ENCODE assay signal across 10 cellular contexts in genomic region chr19:29841559-29842367, GRCh38. TPM values are rescaled to one million over a fixed set of nuclear protein-coding genes. Genes with fewer than 3 reads are reported as not detected.
A peak's percentile ranks its signal among the peaks of the same experiment; 100 is the strongest.
DNase-seq lines count a peak whose midpoint lies in the region; ATAC-seq, FAIRE-seq and TF ChIP-seq lines count a peak whose summit lies in the region.
"Had no signal": no experiment of that assay in that cellular context is flagged by ENCODE, and none has a peak within 500 bp of the region (broad histone marks: within the 10 kb centered on the region; RNA-seq: fewer than 3 reads in every experiment).

No MANE protein-coding gene starts in this region.

- peaks cover 5 to 16% of the 10 kb centered on the region in 2 experiments for H3K27me3 ChIP-seq in endothelial cell of umbilical vein (ENCODE audit: control insufficient read depth in 2 of 2, insufficient read depth in 2 of 2, low read length in 2 of 2)
- H3K27me3 ChIP-seq in sigmoid colon, result no peaks in the 10 kb centered on the region

- H3K36me3 ChIP-seq in endothelial cell of umbilical vein (ENCODE audit: control insufficient read depth in 2 of 2, extremely low read depth in 1 of 2, insufficient read depth in 2 of 2, low read length in 2 of 2) (no peaks in the 10 kb centered on the region), sigmoid colon (no peaks in the 10 kb centered on the region)
- H3K36me3 ChIP-seq: prostate gland had no signal

- peak; percentile 33 for DNase-seq in SIG-M5 treated with dmso at 0.1 percent for 504 hours (lab: John Stamatoyannopoulos, UW; ENCODE audit: unreplicated experiment)
- no peak for DNase-seq in SIG-M5 (lab: John Stamatoyannopoulos, UW)
- DNase-seq in NCI-H69 (lab: John Stamatoyannopoulos, UW), result peak; percentile 46
- DNase-seq in endothelial cell of umbilical vein (ENCODE audit: low read depth, low spot score), result peak; percentile 19
- DNase-seq in sigmoid colon, result peak; percentile 34
- no peak for DNase-seq in cardiac septum (ENCODE audit: low spot score)
- DNase-seq in left lobe of liver (ENCODE audit: low spot score), result no peak

- TF ChIP-seq POLR2A in endothelial cell of umbilical vein (IDR thresholded peaks at IDR 0.05; ENCODE audit: low read depth, low read length), result no peak
- no peak for TF ChIP-seq POLR2A in sigmoid colon (IDR thresholded peaks at IDR 0.05)

- ATAC-seq in GM18870 (IDR thresholded peaks at IDR 0.05; ENCODE audit: unreplicated experiment) (no peak), left lobe of liver (no peak)

- TF ChIP-seq CTCF in endothelial cell of umbilical vein (IDR thresholded peaks at IDR 0.05; ENCODE audit: extremely low read depth in 1 of 2, insufficient read depth in 1 of 2, low read depth in 1 of 2, low read length in 2 of 2), result no peak
- no peak for TF ChIP-seq CTCF in sigmoid colon (IDR thresholded peaks at IDR 0.05)

- intact Hi-C loops in endothelial cell of umbilical vein (cut with micrococcal nuclease), result no loop called here
- intact Hi-C loops in sigmoid colon (cut with DNase I), result loop anchor here (10.0 kb wide), 1 partner anchor 237 kb away; the partner anchor contains the start of gene POP4
- intact Hi-C loops in cardiac septum (cut with DNase I), result loop anchor here (2.0 kb wide), 1 partner anchor 29 kb away; no protein-coding TSS in a partner anchor

- BruUV-seq in endothelial cell of umbilical vein (replicated peaks; lab: Mats Ljungman, UMichigan), result no TSS peak

- H3K4me2 ChIP-seq in endothelial cell of umbilical vein (ENCODE audit: insufficient read depth, low read length), result no peak overlapping the region

- H3K27ac ChIP-seq in endothelial cell of umbilical vein (ENCODE audit: insufficient read depth, low read depth, low read length), result no peak overlapping the region
- no peak overlapping the region for H3K27ac ChIP-seq in sigmoid colon
- H3K27ac ChIP-seq: prostate gland had no signal

- H3K4me1 ChIP-seq in endothelial cell of umbilical vein (ENCODE audit: control insufficient read depth, extremely low read depth, insufficient read depth, low read length), result peaks cover 8% of the 10 kb centered on the region
- peaks cover 0 to 25% (median 23%) of the 10 kb centered on the region in 4 donors for H3K4me1 ChIP-seq in sigmoid colon

- H3K9me3 ChIP-seq in endothelial cell of umbilical vein (replicated peaks; ENCODE audit: control insufficient read depth, insufficient read depth, low read length) (no peaks in the 10 kb centered on the region), sigmoid colon (no peaks in the 10 kb centered on the region)
- H3K9me3 ChIP-seq: prostate gland had no signal

- no peaks in the 10 kb centered on the region for H3K79me2 ChIP-seq in endothelial cell of umbilical vein (ENCODE audit: control insufficient read depth, insufficient read depth, low read length)

- no peak overlapping the region for H2AFZ ChIP-seq in endothelial cell of umbilical vein (ENCODE audit: low read depth, low read length)

- no peak for TF ChIP-seq EP300 in sigmoid colon (IDR thresholded peaks at IDR 0.05)

- no peak overlapping the region for H3K4me3 ChIP-seq in endothelial cell of umbilical vein (replicated peaks in 1 of 3; ENCODE audit: insufficient read depth in 1 of 3, low read depth in 1 of 3, low read length in 3 of 3)
- no peak overlapping the region for H3K4me3 ChIP-seq in sigmoid colon
- H3K4me3 ChIP-seq: prostate gland had no signal

- CTCF ChIA-PET in endothelial cell of umbilical vein (lab: Charles Lee), result interaction anchor here (1.4 kb wide), 1 partner anchor 82 kb away, joined by 4 read pairs; no protein-coding TSS in a partner anchor

- 85% methylated on average over 10 of the region's 10 CpGs for WGBS in sigmoid colon, 2 donors

- POLR2A ChIA-PET in endothelial cell of umbilical vein (lab: Charles Lee), result no interaction called here

- no peak overlapping the region for H3K9ac ChIP-seq in endothelial cell of umbilical vein (replicated peaks; ENCODE audit: extremely low read depth, insufficient read depth, low read length)

- FAIRE-seq in endothelial cell of umbilical vein (lab: Jason Lieb, UNC), result no peak
- FAIRE-seq: endometrium had no signal

- no peaks in the 10 kb centered on the region for H3K9me1 ChIP-seq in endothelial cell of umbilical vein (replicated peaks; ENCODE audit: control insufficient read depth, extremely low read depth, insufficient read depth, low read length)

- no peaks in the 10 kb centered on the region for H4K20me1 ChIP-seq in endothelial cell of umbilical vein (replicated peaks; ENCODE audit: control insufficient read depth, extremely low read depth, insufficient read depth, low read length)

- dilution Hi-C loops in endothelial cell of umbilical vein (cut with MboI; ENCODE audit: extremely low pct_ligation_motif_present, low sequenced_read_pairs), result no loop called here

TF ChIP-seq in endothelial cell of umbilical vein, 7 proteins besides CTCF, POLR2A, EP300 and RAD21:
- TF ChIP-seq EZH2 (IDR thresholded peaks at IDR 0.05; ENCODE audit: borderline replicate concordance, low read depth, low read length, severe bottlenecking), result no peak

RNA-seq across cellular contexts. Expression of gene CCNE1, which starts 30.0 kb away (rescaled TPM):
- total RNA-seq in endothelial cell of umbilical vein (10.1 and 11.8 TPM in 2 replicates), sigmoid colon (10 to 100 TPM in 1 of 4 donors, 1 to 10 TPM in 3; 2.3 to 13.8 (median 3.6) TPM), cardiac septum (1.9 TPM), left lobe of liver (0.20 TPM)
- polyA plus RNA-seq in endothelial cell of umbilical vein (8.1 and 8.3 TPM in 2 replicates), sigmoid colon (1 to 10 TPM; 2.4 to 7.9 (median 4.4) TPM)
- 7.9 and 9.8 TPM in 2 replicates for polyA plus RNA-seq in endothelial cell of umbilical vein (2011; cell fraction: cytosol; rRNA removed)
- 14.8 and 18.1 TPM in 2 replicates for polyA plus RNA-seq in endothelial cell of umbilical vein (2011; cell fraction: nucleus; rRNA removed)
- polyA plus RNA-seq in endothelial cell of umbilical vein (2012), result 15.8 and 20.5 TPM in 2 replicates
- 9.4 and 9.7 TPM in 2 replicates for polyA minus RNA-seq in endothelial cell of umbilical vein
- 5.2 TPM for polyA minus RNA-seq in endothelial cell of umbilical vein (2011; cell fraction: cytosol; rRNA and poly(A)+ RNA removed)
- polyA minus RNA-seq in endothelial cell of umbilical vein (2011; cell fraction: nucleus; rRNA and poly(A)+ RNA removed), result 2.5 and 4.4 TPM in 2 replicates

Comparison
In these comparisons a context has a peak if more than half of its experiments do, and no peak if none do; other contexts are left out.
1. DNase-seq: peak in SIG-M5 treated with dmso at 0.1 percent for 504 hours (single experiment), NCI-H69 (single experiment), endothelial cell of umbilical vein (single experiment) and sigmoid colon (single experiment); none in SIG-M5 (single experiment), cardiac septum (single experiment) and left lobe of liver (single experiment).